10 cellular contexts compared by ENCODE assay signal in genomic region chr17:74432484-74433391, GRCh38. TPM values are rescaled to one million over a fixed set of nuclear protein-coding genes. Genes with fewer than 3 reads are reported as not detected.
DNase-seq lines count a peak whose midpoint lies in the region; FAIRE-seq and TF ChIP-seq lines count a peak whose summit lies in the region.
"Had no signal": no experiment of that assay in that cellular context is flagged by ENCODE, and none has a peak within 500 bp of the region (broad histone marks: within the 10 kb centered on the region; RNA-seq: fewer than 3 reads in every experiment).

No MANE protein-coding gene starts in this region.

- no peak overlapping the region for H2BK15ac ChIP-seq in H9 (ENCODE audit: low read depth, low read length)

- H2BK5ac ChIP-seq in H9 (ENCODE audit: insufficient read length, low read length): no peak overlapping the region

- no peak for FAIRE-seq in RCC 7860 (lab: Jason Lieb, UNC)

- H2AK5ac ChIP-seq in H9 (ENCODE audit: insufficient read length, low read length): no peak overlapping the region

- no peak for TF ChIP-seq CTCF in H9 (conservative IDR thresholded peaks at IDR 0.05)
- no peak for TF ChIP-seq CTCF in adrenal gland (IDR thresholded peaks at IDR 0.05)
- no peak for TF ChIP-seq CTCF in smooth muscle cell (IDR thresholded peaks at IDR 0.05; ENCODE audit: borderline replicate concordance, insufficient read depth, poor library complexity, severe bottlenecking)

- H2BK120ac ChIP-seq in H9 (ENCODE audit: low read depth, low read length, poor library complexity, severe bottlenecking): peak overlapping the region; percentile 48

- H3K9ac ChIP-seq in H9 (ENCODE audit: extremely low read depth, insufficient read length, low read length): peak overlapping the region; percentile 35
- peak overlapping the region; percentile 86 for H3K9ac ChIP-seq in smooth muscle cell (ENCODE audit: low read depth)

- peak; percentile 47 for DNase-seq in H9
- no peak for DNase-seq in adrenal gland
- DNase-seq in islet precursor cell: peak; percentile 69
- no peak for DNase-seq in smooth muscle cell (lab: John Stamatoyannopoulos, UW; ENCODE audit: unreplicated experiment)
- DNase-seq in caudate nucleus (lab: John Stamatoyannopoulos, UW): no peak
- no peak for DNase-seq in RCC 7860 (ENCODE audit: low spot score)
- DNase-seq in central memory CD4-positive, alpha-beta T cell: no peak
- DNase-seq in activated CD8-positive, alpha-beta memory T cell treated with anti-CD3 and anti-CD28 coated beads, Interleukin-2, amount 50 U/mL, for 48 hours: no peak

- peak overlapping the region; percentile 54 for H3K18ac ChIP-seq in H9 (ENCODE audit: insufficient read length, low read depth, low read length)

- WGBS in H9 (ENCODE audit: extremely low coverage, insufficient read length, low lambda C conversion rate): no CpG with 5 or more reads among the region's 53 CpGs
- 8 to 29% (median 16%) methylated on average over 15 to 53 of the region's 53 CpGs for WGBS in adrenal gland, 4 donors
- 5% methylated on average over 25 of the region's 53 CpGs for WGBS in smooth muscle cell (ENCODE audit: low lambda C conversion rate)

- no peak overlapping the region for H3K23ac ChIP-seq in H9 (ENCODE audit: insufficient read length, low read depth, low read length)

- peaks cover 25 to 50% of the 10 kb centered on the region in 2 experiments for H3K4me1 Mint-ChIP-seq in H9

- H3F3A ChIP-seq in smooth muscle cell (ENCODE audit: low read depth): no peaks in the 10 kb centered on the region

- no peak overlapping the region for H3K4ac ChIP-seq in H9 (ENCODE audit: low read depth, low read length)

- H4K20me1 ChIP-seq in H9 (ENCODE audit: control insufficient read depth, insufficient read depth, insufficient read length) (no peaks in the 10 kb centered on the region), smooth muscle cell (ENCODE audit: low read depth) (peaks cover 49% of the 10 kb centered on the region)

- H3K36me3 Mint-ChIP-seq in H9 (ENCODE audit: insufficient read depth in 1 of 3, low read depth in 3 of 3): peaks cover 0 to 7% (median 0%) of the 10 kb centered on the region in 3 experiments; a peak in 3 of 7 replicates
- H3K36me3 Mint-ChIP-seq: T-cell had no signal

- H4K8ac ChIP-seq in H9 (replicated peaks; ENCODE audit: insufficient read length, low read depth, low read length): no peak overlapping the region

- H3K27ac ChIP-seq in H9 (ENCODE audit: insufficient read length, low read depth, low read length) (no peak overlapping the region), adrenal gland (peak overlapping the region in 3 of 5 donors; percentile 89 to 93 (median 91)), smooth muscle cell (ENCODE audit: low read depth) (peak overlapping the region; percentile 96), caudate nucleus (ENCODE audit: low read depth, low read length) (no peak overlapping the region)

- H3K79me2 ChIP-seq in H9 (ENCODE audit: insufficient read depth, low read length): no peaks in the 10 kb centered on the region
- peaks cover 58% of the 10 kb centered on the region for H3K79me2 ChIP-seq in smooth muscle cell (ENCODE audit: low read depth)

- H2BK20ac ChIP-seq in H9 (ENCODE audit: low read depth, low read length, poor library complexity, severe bottlenecking): no peak overlapping the region

- peak overlapping the region; percentile 70 to 88 for H3K4me3 Mint-ChIP-seq in H9

- no peak overlapping the region for H4K5ac ChIP-seq in H9 (ENCODE audit: insufficient read length, low read depth, low read length)

- H3K23me2 ChIP-seq in H9 (ENCODE audit: insufficient read length, low read depth, low read length, poor library complexity, severe bottlenecking): peaks cover 27% of the 10 kb centered on the region

- H3K56ac ChIP-seq in H9 (ENCODE audit: insufficient read length, low read depth, low read length): no peak overlapping the region

- intact Hi-C loops in adrenal gland (cut with DNase I): no loop called here

- peak overlapping the region; percentile 51 for H3K14ac ChIP-seq in H9 (ENCODE audit: insufficient read depth, low read length)

- no peak overlapping the region for H2AFZ ChIP-seq in H9 (ENCODE audit: low read length)
- H2AFZ ChIP-seq in smooth muscle cell (ENCODE audit: low read depth): peak overlapping the region; percentile 16

- H3K27me3 Mint-ChIP-seq in H9 (ENCODE audit: low read depth): peaks cover 77% of the 10 kb centered on the region

- H3T11ph ChIP-seq in H9 (ENCODE audit: low read length): no peak overlapping the region

- no peaks in the 10 kb centered on the region for H3K9me3 ChIP-seq in H9 (ENCODE audit: control insufficient read depth, low read depth, low read length)
- no peaks in the 10 kb centered on the region for H3K9me3 ChIP-seq in adrenal gland (replicated peaks in 1 of 3)
- H3K9me3 ChIP-seq in smooth muscle cell (replicated peaks; ENCODE audit: low read depth): no peaks in the 10 kb centered on the region

- H3K4me1 ChIP-seq in H9 (ENCODE audit: insufficient read depth, low read length) (peaks cover 5% of the 10 kb centered on the region; the same call in 1 of the 2 replicates), adrenal gland (replicated peaks in 1 of 2) (peaks cover 23 to 33% of the 10 kb centered on the region in 2 donors), smooth muscle cell (ENCODE audit: low read depth) (peaks cover 14% of the 10 kb centered on the region)

- TF ChIP-seq POLR2A in adrenal gland (IDR thresholded peaks at IDR 0.05): no peak

- H3K79me1 ChIP-seq in H9 (ENCODE audit: insufficient read depth, low read depth, low read length, poor library complexity, severe bottlenecking): no peaks in the 10 kb centered on the region

- H3K36me3 ChIP-seq in adrenal gland (replicated peaks in 1 of 2): no peaks in the 10 kb centered on the region
- H3K36me3 ChIP-seq in smooth muscle cell (ENCODE audit: low read depth): no peaks in the 10 kb centered on the region

- H3K27ac Mint-ChIP-seq in H9: peak overlapping the region in 2 of 3 experiments; percentile 40 to 81; a peak in 1 of 7 replicates

- H3K4me2 ChIP-seq in H9 (ENCODE audit: insufficient read depth, insufficient read length, low read length) (peak overlapping the region; percentile 60), smooth muscle cell (peak overlapping the region; percentile 92)

- H3K27me3 ChIP-seq in H9 (ENCODE audit: insufficient read depth, low read length): peaks cover 3% of the 10 kb centered on the region
- H3K27me3 ChIP-seq in adrenal gland: no peaks in the 10 kb centered on the region
- H3K27me3 ChIP-seq in smooth muscle cell (ENCODE audit: low read depth): no peaks in the 10 kb centered on the region

- peak overlapping the region in 2 of 4 donors; percentile 59 to 91 for H3K4me3 ChIP-seq in adrenal gland
- peak overlapping the region; percentile 71 for H3K4me3 ChIP-seq in smooth muscle cell

- no peak overlapping the region for H2BK12ac ChIP-seq in H9 (ENCODE audit: insufficient read length, low read depth, low read length)

- H3K9me3 Mint-ChIP-seq in H9: peaks cover under 1 to 1% of the 10 kb centered on the region in 2 experiments; a peak in 2 of 5 replicates

- no peak overlapping the region for H4K91ac ChIP-seq in H9 (ENCODE audit: insufficient read length, low read depth, low read length)

RNA-seq across cellular contexts. Expression of gene GPRC5C, which starts 0.8 kb away (rescaled TPM):
- total RNA-seq in H9 (2021): 15.2 and 15.5 TPM in 2 replicates
- 10 to 100 TPM; 20.1 to 67.2 (median 32.3) TPM for total RNA-seq in adrenal gland
- polyA plus RNA-seq in adrenal gland: 10 to 100 TPM in 2 of 3 donors, 1 to 10 TPM in 1; 2.7 to 29.8 (median 18.2) TPM
- total RNA-seq in smooth muscle cell: 57.0 and 64.5 TPM in 2 replicates
- polyA plus RNA-seq in smooth muscle cell: 96.9 and 103 TPM in 2 replicates
- total RNA-seq: naive thymus-derived CD8-positive, alpha-beta T cell had no signal

RNA-seq across cellular contexts. Expression of gene CD300A, which starts 33.7 kb away (rescaled TPM):
- total RNA-seq in H9 (2021): not detected in 2 replicates
- 10 to 100 TPM in 6 of 8 donors, 1 to 10 TPM in 2; 6.0 to 26.6 (median 15.9) TPM for total RNA-seq in adrenal gland
- 10 to 100 TPM in 1 of 3 donors, 1 to 10 TPM in 2; 7.3 to 11.7 (median 8.5) TPM for polyA plus RNA-seq in adrenal gland
- total RNA-seq in smooth muscle cell: not detected in 2 replicates
- polyA plus RNA-seq in smooth muscle cell: 0.76 TPM in 1 of 2 replicates, not detected in the other

Comparison
In these comparisons a context has a peak if more than half of its experiments do, and no peak if none do; other contexts are left out.
1. DNase-seq: peak in H9 (single experiment) and islet precursor cell (single experiment); none in adrenal gland (0 of 7), smooth muscle cell (single experiment), caudate nucleus (0 of 61), RCC 7860 (single experiment), central memory CD4-positive, alpha-beta T cell (single experiment) and activated CD8-positive, alpha-beta memory T cell treated with anti-CD3 and anti-CD28 coated beads, Interleukin-2, amount 50 U/mL, for 48 hours (single experiment).
2. H3K27ac ChIP-seq: peak in adrenal gland (3 of 5) and smooth muscle cell (single experiment); none in H9 (single experiment) and caudate nucleus (single experiment).